Comparison of ENCODE assay signal across 11 cellular contexts in the genomic region with DNA sequence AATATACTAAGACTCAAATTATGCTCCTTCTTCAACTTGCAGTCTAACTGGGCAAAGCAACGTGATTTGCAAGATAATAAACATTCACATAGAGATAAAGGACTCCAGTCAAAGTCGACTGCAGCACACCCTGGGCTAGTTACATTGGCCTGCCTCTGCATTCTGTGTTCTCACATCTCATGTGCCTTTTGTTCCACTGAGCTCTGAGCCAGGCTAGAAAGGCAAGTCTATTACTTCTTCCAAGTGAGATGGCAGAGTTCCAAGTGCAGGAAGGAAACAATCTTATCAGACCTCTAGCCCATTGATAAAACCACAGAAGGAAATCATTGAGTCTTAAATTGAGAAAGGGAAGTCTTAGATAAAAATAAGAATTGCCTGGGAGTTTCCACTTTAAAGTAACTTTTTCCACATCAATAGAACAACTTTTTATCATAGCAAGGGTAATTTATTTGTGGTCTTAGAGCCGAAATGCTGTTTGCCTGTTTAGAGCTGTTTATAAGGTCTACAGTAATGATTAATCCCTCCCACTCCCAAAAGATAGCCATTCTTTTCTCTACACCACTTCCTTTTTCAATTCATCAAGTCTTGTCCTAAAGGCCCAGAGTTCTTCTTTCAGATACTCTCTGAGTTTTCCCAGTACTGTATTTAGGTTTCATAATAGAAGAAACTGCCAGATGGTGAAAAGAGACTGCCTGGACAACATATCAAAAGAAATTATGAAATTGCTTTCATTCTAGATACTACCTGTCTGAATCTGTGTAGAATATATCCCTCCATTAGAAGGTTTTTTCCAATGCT.
DNase-seq lines count a peak whose midpoint lies in the region; ATAC-seq, FAIRE-seq and TF ChIP-seq lines count a peak whose summit lies in the region.
"Had no signal": no experiment of that assay in that cellular context is flagged by ENCODE, and none has a peak within 500 bp of the region (broad histone marks: within the 10 kb centered on the region; RNA-seq: fewer than 3 reads in every experiment).

No MANE protein-coding gene starts in this region.

- FAIRE-seq in H54 (lab: Jason Lieb, UNC), result no peak
- FAIRE-seq: keratinocyte had no signal

- no peaks in the 10 kb centered on the region for H3K36me3 Mint-ChIP-seq in immature natural killer cell
- H3K36me3 Mint-ChIP-seq: brain had no signal

- no peak overlapping the region for H3K4me2 ChIP-seq in osteoblast (ENCODE audit: insufficient read depth, low read length)

- no peak overlapping the region for H3K27ac Mint-ChIP-seq in immature natural killer cell

- peaks cover 0 to 4% (median 0%) of the 10 kb centered on the region in 3 donors for H3K27me3 Mint-ChIP-seq in immature natural killer cell (ENCODE audit: low read depth in 3 of 3)
- H3K27me3 Mint-ChIP-seq: brain had no signal

- TF ChIP-seq CTCF in osteoblast (IDR thresholded peaks at IDR 0.05; ENCODE audit: extremely low read depth, low read depth, low read length), result no peak

- no peaks in the 10 kb centered on the region for H3K4me1 Mint-ChIP-seq in immature natural killer cell

- DNase-seq in HT-29 (ENCODE audit: low spot score) (peak; percentile 85), iPS-NIHi7 (ENCODE audit: extremely low spot score) (peak; percentile 51), osteoblast (ENCODE audit: insufficient read length, low spot score, missing footprints) (no peak), H54 (ENCODE audit: insufficient read length, low spot score) (no peak), immature natural killer cell (no peak)
- DNase-seq: IMR-90 had no signal

- no peak overlapping the region for H3K27ac ChIP-seq in osteoblast (ENCODE audit: low read depth, low read length)

- no peaks in the 10 kb centered on the region for H3K4me1 ChIP-seq in osteoblast (ENCODE audit: insufficient read depth, low read length)

- no peak overlapping the region for H2AFZ ChIP-seq in osteoblast (ENCODE audit: low read length)

- no peaks in the 10 kb centered on the region for H3K79me2 ChIP-seq in osteoblast (ENCODE audit: insufficient read depth, low read length)

- H4K20me1 ChIP-seq in osteoblast (ENCODE audit: insufficient read depth, low read length), result no peaks in the 10 kb centered on the region

- H3K4me3 Mint-ChIP-seq in immature natural killer cell, result no peak overlapping the region
- H3K4me3 Mint-ChIP-seq: brain had no signal

- TF ChIP-seq POLR2A in GM18505 (IDR thresholded peaks at IDR 0.05; ENCODE audit: borderline replicate concordance, extremely low read depth, insufficient read depth, insufficient read length) (no peak), H54 (IDR thresholded peaks at IDR 0.05; ENCODE audit: low read depth, low read length) (no peak)

- no peaks in the 10 kb centered on the region for H3K27me3 ChIP-seq in osteoblast (ENCODE audit: insufficient read depth, low read length)

- H3K4me3 ChIP-seq in osteoblast (ENCODE audit: insufficient read depth, low read length), result no peak overlapping the region

- H3K9me3 ChIP-seq in osteoblast (ENCODE audit: low read depth, low read length), result no peaks in the 10 kb centered on the region

- H3K36me3 ChIP-seq in osteoblast (ENCODE audit: insufficient read depth, low read length), result no peaks in the 10 kb centered on the region

- ATAC-seq in GM18505 (IDR thresholded peaks at IDR 0.05; ENCODE audit: unreplicated experiment) (peak; percentile 57), GM21723 (IDR thresholded peaks at IDR 0.05; ENCODE audit: unreplicated experiment) (peak; percentile 88), HG02981 (IDR thresholded peaks at IDR 0.05; ENCODE audit: unreplicated experiment) (no peak)

- H3K9me3 Mint-ChIP-seq in immature natural killer cell, result peaks cover 0 to 2% (median 0%) of the 10 kb centered on the region in 6 donors
- H3K9me3 Mint-ChIP-seq: brain had no signal

Comparison
In these comparisons a context has a peak if more than half of its experiments do, and no peak if none do; other contexts are left out.
1. DNase-seq: peak in HT-29 (single experiment) and iPS-NIHi7 (single experiment); none in osteoblast (single experiment), H54 (single experiment) and immature natural killer cell (0 of 3).